ENCODE assay signal across 8 cellular contexts in genomic region chr22:30208631-30209603, GRCh38. TPM values are rescaled to one million over a fixed set of nuclear protein-coding genes. Genes with fewer than 3 reads are reported as not detected.
A peak's percentile ranks its signal among the peaks of the same experiment; 100 is the strongest.
DNase-seq lines count a peak whose midpoint lies in the region; ATAC-seq and TF ChIP-seq lines count a peak whose summit lies in the region.

No MANE protein-coding gene starts in this region.

- H3K4me3 ChIP-seq in brain microvascular endothelial cell (ENCODE audit: low read depth, low read length) (no peak overlapping the region), lower lobe of right lung (no peak overlapping the region)

- H3K4me1 Mint-ChIP-seq in activated CD4-positive, alpha-beta memory T cell treated with anti-CD3 and anti-CD28 coated beads for 36 hours (ENCODE audit: low read depth): peaks cover 13% of the 10 kb centered on the region
- H3K4me1 Mint-ChIP-seq in activated CD4-positive, alpha-beta memory T cell treated with anti-CD3 and anti-CD28 coated beads, Interleukin-2, amount 10 ng/mL, durations not matched to agents 7 days and 5 days: peaks cover 41% of the 10 kb centered on the region
- peaks cover 13% of the 10 kb centered on the region for H3K4me1 Mint-ChIP-seq in activated CD4-positive, alpha-beta T cell treated with anti-CD3 and anti-CD28 coated beads for 36 hours

- CTCF ChIA-PET in activated CD4-positive, alpha-beta memory T cell treated with anti-CD3 and anti-CD28 coated beads for 36 hours (lab: Charles Lee): interaction anchor here (1.0 to 1.3 kb wide), 2 partner anchors 9 to 100 kb away, joined by 3 read pairs; no protein-coding TSS in a partner anchor
- CTCF ChIA-PET in activated CD4-positive, alpha-beta memory T cell treated with anti-CD3 and anti-CD28 coated beads, Interleukin-2, amount 10 ng/mL, durations not matched to agents 7 days and 5 days (lab: Charles Lee): no interaction called here
- CTCF ChIA-PET in activated CD4-positive, alpha-beta T cell treated with anti-CD3 and anti-CD28 coated beads for 36 hours (lab: Charles Lee): interaction anchor here (0.8 kb wide), 1 partner anchor 30 kb away, joined by 3 read pairs; no protein-coding TSS in a partner anchor

- no peaks in the 10 kb centered on the region for H3K9me3 Mint-ChIP-seq in activated CD4-positive, alpha-beta memory T cell treated with anti-CD3 and anti-CD28 coated beads for 36 hours
- H3K9me3 Mint-ChIP-seq in activated CD4-positive, alpha-beta memory T cell treated with anti-CD3 and anti-CD28 coated beads, Interleukin-2, amount 10 ng/mL, durations not matched to agents 7 days and 5 days: no peaks in the 10 kb centered on the region
- H3K9me3 Mint-ChIP-seq in activated CD4-positive, alpha-beta T cell treated with anti-CD3 and anti-CD28 coated beads for 36 hours (ENCODE audit: low read depth): no peaks in the 10 kb centered on the region

- ATAC-seq in lower lobe of right lung (peak; percentile 30 to 44), HG03095 (IDR thresholded peaks at IDR 0.05; ENCODE audit: unreplicated experiment) (no peak)
- ATAC-seq in activated CD4-positive, alpha-beta T cell treated with anti-CD3 and anti-CD28 coated beads for 36 hours: no peak

- H3K9me3 ChIP-seq in lower lobe of right lung: no peaks in the 10 kb centered on the region

- H3K4me1 ChIP-seq in lower lobe of right lung: peaks cover 62% of the 10 kb centered on the region

- peak overlapping the region; percentile 9 for H3K27ac Mint-ChIP-seq in activated CD4-positive, alpha-beta memory T cell treated with anti-CD3 and anti-CD28 coated beads for 36 hours
- H3K27ac Mint-ChIP-seq in activated CD4-positive, alpha-beta memory T cell treated with anti-CD3 and anti-CD28 coated beads, Interleukin-2, amount 10 ng/mL, durations not matched to agents 7 days and 5 days: no peak overlapping the region
- H3K27ac Mint-ChIP-seq in activated CD4-positive, alpha-beta T cell treated with anti-CD3 and anti-CD28 coated beads for 36 hours: no peak overlapping the region

- H3K27me3 Mint-ChIP-seq in activated CD4-positive, alpha-beta memory T cell treated with anti-CD3 and anti-CD28 coated beads for 36 hours: no peaks in the 10 kb centered on the region
- H3K27me3 Mint-ChIP-seq in activated CD4-positive, alpha-beta memory T cell treated with anti-CD3 and anti-CD28 coated beads, Interleukin-2, amount 10 ng/mL, durations not matched to agents 7 days and 5 days: no peaks in the 10 kb centered on the region
- H3K27me3 Mint-ChIP-seq in activated CD4-positive, alpha-beta T cell treated with anti-CD3 and anti-CD28 coated beads for 36 hours: no peaks in the 10 kb centered on the region

- intact Hi-C loops in activated CD4-positive, alpha-beta memory T cell treated with anti-CD3 and anti-CD28 coated beads for 36 hours (cut with micrococcal nuclease): no loop called here
- intact Hi-C loops in lower lobe of right lung (cut with DNase I): no loop called here
- intact Hi-C loops in activated CD4-positive, alpha-beta T cell treated with anti-CD3 and anti-CD28 coated beads for 36 hours (cut with DNase I, micrococcal nuclease): no loop called here

- no peak for DNase-seq in activated CD4-positive, alpha-beta memory T cell treated with anti-CD3 and anti-CD28 coated beads for 36 hours
- DNase-seq in activated CD4-positive, alpha-beta memory T cell treated with anti-CD3 and anti-CD28 coated beads, Interleukin-2, amount 10 ng/mL, durations not matched to agents 7 days and 5 days: no peak
- DNase-seq in brain microvascular endothelial cell (peak; percentile 89), lower lobe of right lung (no peak), ureter (ENCODE audit: low spot score) (peak; percentile 71), GOT3 (lab: John Stamatoyannopoulos, UW) (no peak)
- no peak for DNase-seq in activated CD4-positive, alpha-beta T cell treated with anti-CD3 and anti-CD28 coated beads for 36 hours

- H3K27me3 ChIP-seq in brain microvascular endothelial cell (replicated peaks) (no peaks in the 10 kb centered on the region), lower lobe of right lung (ENCODE audit: low read depth) (no peaks in the 10 kb centered on the region)

- TF ChIP-seq CTCF in brain microvascular endothelial cell (IDR thresholded peaks at IDR 0.05; ENCODE audit: low read depth, low read length, missing control alignments): no peak
- no peak for TF ChIP-seq CTCF in lower lobe of right lung (IDR thresholded peaks at IDR 0.05)

- H3K36me3 ChIP-seq in brain microvascular endothelial cell (replicated peaks) (no peaks in the 10 kb centered on the region), lower lobe of right lung (no peaks in the 10 kb centered on the region)

- H3K27ac ChIP-seq in brain microvascular endothelial cell (peak overlapping the region; percentile 100), lower lobe of right lung (peak overlapping the region; percentile 76)

- in situ Hi-C loops in brain microvascular endothelial cell (cut with HindIII; ENCODE audit: low pct_ligation_motif_present, low sequenced_read_pairs): no loop called here

- no peak overlapping the region for H3K4me3 Mint-ChIP-seq in activated CD4-positive, alpha-beta memory T cell treated with anti-CD3 and anti-CD28 coated beads for 36 hours
- H3K4me3 Mint-ChIP-seq in activated CD4-positive, alpha-beta memory T cell treated with anti-CD3 and anti-CD28 coated beads, Interleukin-2, amount 10 ng/mL, durations not matched to agents 7 days and 5 days: no peak overlapping the region
- H3K4me3 Mint-ChIP-seq in activated CD4-positive, alpha-beta T cell treated with anti-CD3 and anti-CD28 coated beads for 36 hours: no peak overlapping the region

- no peaks in the 10 kb centered on the region for H3K36me3 Mint-ChIP-seq in activated CD4-positive, alpha-beta memory T cell treated with anti-CD3 and anti-CD28 coated beads for 36 hours
- H3K36me3 Mint-ChIP-seq in activated CD4-positive, alpha-beta memory T cell treated with anti-CD3 and anti-CD28 coated beads, Interleukin-2, amount 10 ng/mL, durations not matched to agents 7 days and 5 days (ENCODE audit: low read depth): no peaks in the 10 kb centered on the region
- no peaks in the 10 kb centered on the region for H3K36me3 Mint-ChIP-seq in activated CD4-positive, alpha-beta T cell treated with anti-CD3 and anti-CD28 coated beads for 36 hours (ENCODE audit: low read depth)

- POLR2A ChIA-PET in activated CD4-positive, alpha-beta memory T cell treated with anti-CD3 and anti-CD28 coated beads for 36 hours (lab: Charles Lee): interaction anchor here (0.7 kb wide), 1 partner anchor 21 kb away, joined by 3 read pairs; no protein-coding TSS in a partner anchor
- POLR2A ChIA-PET in activated CD4-positive, alpha-beta memory T cell treated with anti-CD3 and anti-CD28 coated beads, Interleukin-2, amount 10 ng/mL, durations not matched to agents 7 days and 5 days (lab: Charles Lee): interaction anchor here (0.7 to 1.9 kb wide), 4 partner anchors 10 to 32 kb away, joined by 3 to 4 read pairs (median 3); no protein-coding TSS in a partner anchor
- POLR2A ChIA-PET in activated CD4-positive, alpha-beta T cell treated with anti-CD3 and anti-CD28 coated beads for 36 hours (lab: Charles Lee): interaction anchor here (0.7 kb wide), 1 partner anchor 30 kb away, joined by 3 read pairs; no protein-coding TSS in a partner anchor

RNA-seq across cellular contexts. Expression of gene LIF, which starts 37.6 kb away (rescaled TPM):
- 100 to 1,000 TPM; 176 to 189 TPM for total RNA-seq in activated CD4-positive, alpha-beta memory T cell treated with anti-CD3 and anti-CD28 coated beads for 36 hours
- total RNA-seq in activated CD4-positive, alpha-beta memory T cell treated with anti-CD3 and anti-CD28 coated beads, Interleukin-2, amount 10 ng/mL, durations not matched to agents 7 days and 5 days: 10 to 100 TPM; 94.6 to 94.8 TPM
- total RNA-seq in lower lobe of right lung (3.1 TPM), ureter (2.1 TPM)
- 100 to 1,000 TPM in 1 of 2 experiments, 10 to 100 TPM in 1; 77.3 to 105 TPM for total RNA-seq in activated CD4-positive, alpha-beta T cell treated with anti-CD3 and anti-CD28 coated beads for 36 hours

RNA-seq across cellular contexts. Expression of gene OSM, which starts 57.7 kb away (rescaled TPM):
- total RNA-seq in activated CD4-positive, alpha-beta memory T cell treated with anti-CD3 and anti-CD28 coated beads for 36 hours: 10 to 100 TPM; 39.6 to 41.2 TPM
- total RNA-seq in activated CD4-positive, alpha-beta memory T cell treated with anti-CD3 and anti-CD28 coated beads, Interleukin-2, amount 10 ng/mL, durations not matched to agents 7 days and 5 days: 100 to 1,000 TPM; 103 to 107 TPM
- total RNA-seq in lower lobe of right lung: 1.1 TPM
- 0.36 TPM for total RNA-seq in ureter
- 10 to 100 TPM; 13.8 to 17.6 TPM for total RNA-seq in activated CD4-positive, alpha-beta T cell treated with anti-CD3 and anti-CD28 coated beads for 36 hours

Comparison
In these comparisons a context has a peak if more than half of its experiments do, and no peak if none do; other contexts are left out.
1. DNase-seq: peak in brain microvascular endothelial cell (single experiment) and ureter (single experiment); none in activated CD4-positive, alpha-beta memory T cell treated with anti-CD3 and anti-CD28 coated beads for 36 hours (single experiment), activated CD4-positive, alpha-beta memory T cell treated with anti-CD3 and anti-CD28 coated beads, Interleukin-2, amount 10 ng/mL, durations not matched to agents 7 days and 5 days (single experiment), lower lobe of right lung (single experiment), GOT3 (single experiment) and activated CD4-positive, alpha-beta T cell treated with anti-CD3 and anti-CD28 coated beads for 36 hours (single experiment).
2. ATAC-seq: peak in lower lobe of right lung (2 of 2); none in activated CD4-positive, alpha-beta T cell treated with anti-CD3 and anti-CD28 coated beads for 36 hours (single experiment) and HG03095 (single experiment).
3. RNA of gene LIF, which starts 37.6 kb away (total RNA-seq): 176 to 189 TPM in activated CD4-positive, alpha-beta memory T cell treated with anti-CD3 and anti-CD28 coated beads for 36 hours, 77.3 to 105 TPM in activated CD4-positive, alpha-beta T cell treated with anti-CD3 and anti-CD28 coated beads for 36 hours and 94.6 to 94.8 TPM in activated CD4-positive, alpha-beta memory T cell treated with anti-CD3 and anti-CD28 coated beads, Interleukin-2, amount 10 ng/mL, durations not matched to agents 7 days and 5 days; 3.1 TPM in lower lobe of right lung (single experiment) and 2.1 TPM in ureter (single experiment); every median in the first group is over 10 times any median in the second.